Comparison of ENCODE assay signal across 8 cellular contexts in genomic region chr4:39933689-39934590, GRCh38. TPM values are rescaled to one million over a fixed set of nuclear protein-coding genes. Genes with fewer than 3 reads are reported as not detected.
DNase-seq lines count a peak whose midpoint lies in the region; ATAC-seq and TF ChIP-seq lines count a peak whose summit lies in the region.

No MANE protein-coding gene starts in this region.

- no peaks in the 10 kb centered on the region for H4K20me1 ChIP-seq in KMS-11 (ENCODE audit: insufficient read depth)

- H3K4me2 ChIP-seq in KMS-11 = peak overlapping the region; percentile 68

- no peaks in the 10 kb centered on the region for H3K9me3 ChIP-seq in body of pancreas

- no peak overlapping the region for H3K4me3 Mint-ChIP-seq in memory B cell

- TF ChIP-seq CTCF in AG10803 (conservative IDR thresholded peaks at IDR 0.05; ENCODE audit: low read length) = no peak
- TF ChIP-seq CTCF in KMS-11 (conservative IDR thresholded peaks at IDR 0.05; ENCODE audit: low read depth, low read length) = no peak
- TF ChIP-seq CTCF in body of pancreas (IDR thresholded peaks at IDR 0.05) = no peak

- H3K36me3 ChIP-seq in KMS-11 (ENCODE audit: insufficient read depth) (no peaks in the 10 kb centered on the region), body of pancreas (replicated peaks in 1 of 2; ENCODE audit: insufficient read depth in 1 of 2, low read depth in 2 of 2) (no peaks in the 10 kb centered on the region)

- no peaks in the 10 kb centered on the region for H3K27me3 Mint-ChIP-seq in memory B cell

- ATAC-seq in body of pancreas (no peak), memory B cell (ENCODE audit: low read depth) (no peak), HG03432 (IDR thresholded peaks at IDR 0.05; ENCODE audit: unreplicated experiment) (no peak), GM18867 (IDR thresholded peaks at IDR 0.05; ENCODE audit: unreplicated experiment) (no peak)

- peak overlapping the region; percentile 70 for H3K27ac Mint-ChIP-seq in memory B cell

- 50% methylated on average over 7 of the region's 7 CpGs for WGBS in body of pancreas, 2 donors

- H3K79me2 ChIP-seq in KMS-11 (ENCODE audit: insufficient read depth, low read depth) = peaks cover 84% of the 10 kb centered on the region

- H3K4me1 ChIP-seq in KMS-11 (ENCODE audit: low read depth, poor library complexity, severe bottlenecking) (peaks cover 30% of the 10 kb centered on the region), body of pancreas (peaks cover 39% of the 10 kb centered on the region)

- no peaks in the 10 kb centered on the region for H3K9me3 Mint-ChIP-seq in memory B cell

- intact Hi-C loops in body of pancreas (cut with DNase I) = no loop called here

- H2AFZ ChIP-seq in KMS-11 (ENCODE audit: low read depth) = no peak overlapping the region

- no peak overlapping the region for H3K4me3 ChIP-seq in AG10803 (ENCODE audit: low read length)
- H3K4me3 ChIP-seq in KMS-11 (IDR thresholded peaks at IDR 0.05; ENCODE audit: insufficient read depth, low read depth, low read length) = no peak overlapping the region
- H3K4me3 ChIP-seq in body of pancreas = no peak overlapping the region

- DNase-seq in AG10803 (ENCODE audit: low read depth) (peak; percentile 55), body of pancreas (no peak), memory B cell (ENCODE audit: low spot score in 2 of 2) (no peak), caudate nucleus (lab: John Stamatoyannopoulos, UW) (no peak), T-helper 9 cell (no peak)

- peaks cover 5% of the 10 kb centered on the region for H3K36me3 Mint-ChIP-seq in memory B cell

- H3K27me3 ChIP-seq in KMS-11 (ENCODE audit: insufficient read depth, low read depth) = no peaks in the 10 kb centered on the region
- no peaks in the 10 kb centered on the region for H3K27me3 ChIP-seq in body of pancreas

- no peak overlapping the region for H3K9ac ChIP-seq in KMS-11

- TF ChIP-seq POLR2A in body of pancreas (IDR thresholded peaks at IDR 0.05) = no peak

- H3K27ac ChIP-seq in KMS-11 = peak overlapping the region; percentile 46
- peak overlapping the region in 3 of 4 donors; percentile 9 to 56 (median 23) for H3K27ac ChIP-seq in body of pancreas
- no peak overlapping the region for H3K27ac ChIP-seq in caudate nucleus (ENCODE audit: low read depth, low read length)

- H3K4me1 Mint-ChIP-seq in memory B cell = peaks cover 41% of the 10 kb centered on the region

RNA-seq across cellular contexts. Expression of gene PDS5A, which starts 43.8 kb away (rescaled TPM):
- total RNA-seq in body of pancreas = 10 to 100 TPM; 44.9 to 50.8 TPM
